Comparison of ENCODE assay signal across 9 cellular contexts in the genomic region with DNA sequence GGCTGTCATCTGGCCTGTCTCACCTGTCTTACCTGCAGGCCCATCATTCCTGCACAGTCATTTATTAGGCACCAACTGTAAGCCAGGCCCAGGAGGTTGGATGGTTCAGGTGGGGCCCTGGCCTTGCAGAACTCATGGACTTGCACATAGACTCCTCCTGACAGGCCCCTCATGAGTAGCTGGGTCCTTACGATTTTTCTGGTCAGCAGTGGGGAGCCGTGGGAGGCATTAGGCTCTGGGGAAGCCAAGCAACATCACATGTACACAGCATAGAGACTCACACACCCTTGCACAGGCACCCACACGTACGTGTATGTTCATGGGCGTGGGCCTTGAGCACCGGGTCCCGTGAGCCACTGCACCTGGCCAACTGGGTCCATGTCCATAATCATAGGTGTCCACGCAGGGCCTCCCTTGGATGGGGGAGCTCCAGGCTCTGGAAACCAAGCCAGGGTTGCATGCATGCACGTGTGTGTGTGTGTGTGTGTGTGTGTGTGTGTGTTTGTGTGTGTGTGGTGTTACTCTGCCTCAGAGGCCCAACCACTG. TPM values are rescaled to one million over a fixed set of nuclear protein-coding genes. Genes with fewer than 3 reads are reported as not detected.
DNase-seq lines count a peak whose midpoint lies in the region; ATAC-seq and TF ChIP-seq lines count a peak whose summit lies in the region.
"Had no signal": no experiment of that assay in that cellular context is flagged by ENCODE, and none has a peak within 500 bp of the region (broad histone marks: within the 10 kb centered on the region; RNA-seq: fewer than 3 reads in every experiment).

No MANE protein-coding gene starts in this region.

- no peaks in the 10 kb centered on the region for H3K9me2 ChIP-seq in Karpas-422 (replicated peaks; ENCODE audit: insufficient read depth, low read length)

- H3K4me2 ChIP-seq in Karpas-422 (ENCODE audit: low read depth, low read length, poor library complexity, severe bottlenecking), result no peak overlapping the region

- H3K27ac Mint-ChIP-seq in activated CD8-positive, alpha-beta memory T cell treated with anti-CD3 and anti-CD28 coated beads, Interleukin-2, amount 10 ng/mL, durations not matched to agents 7 days and 5 days, result peak overlapping the region; percentile 98
- H3K27ac Mint-ChIP-seq in naive thymus-derived CD4-positive, alpha-beta T cell, result peak overlapping the region; percentile 64 to 97 (median 92)

- no peak for TF ChIP-seq CTCF in esophagus muscularis mucosa (IDR thresholded peaks at IDR 0.05)

- DNase-seq in activated CD8-positive, alpha-beta memory T cell treated with anti-CD3 and anti-CD28 coated beads, Interleukin-2, amount 10 ng/mL, durations not matched to agents 7 days and 5 days, result no peak
- DNase-seq in naive thymus-derived CD4-positive, alpha-beta T cell, result peak in 1 of 9 donors; percentile 44
- no peak for DNase-seq in Karpas-422
- DNase-seq in esophagus muscularis mucosa (ENCODE audit: extremely low spot score), result no peak
- no peak for DNase-seq in Kasumi-1 (lab: John Stamatoyannopoulos, UW)

- H2AFZ ChIP-seq in Karpas-422 (ENCODE audit: low read length), result no peak overlapping the region

- ATAC-seq in GM18511 (IDR thresholded peaks at IDR 0.05; ENCODE audit: unreplicated experiment) (peak; percentile 2), HG02840 (IDR thresholded peaks at IDR 0.05; ENCODE audit: low FRiP score, unreplicated experiment) (peak; percentile 13), HG03354 (IDR thresholded peaks at IDR 0.05; ENCODE audit: poor library complexity, severe bottlenecking, unreplicated experiment) (no peak)
- ATAC-seq in activated CD8-positive, alpha-beta memory T cell treated with anti-CD3 and anti-CD28 coated beads, Interleukin-2, amount 10 ng/mL, durations not matched to agents 7 days and 5 days, result peak; percentile 14
- ATAC-seq in naive thymus-derived CD4-positive, alpha-beta T cell, result no peak

- no peaks in the 10 kb centered on the region for H3K9me3 ChIP-seq in naive thymus-derived CD4-positive, alpha-beta T cell (ENCODE audit: control insufficient read depth in 2 of 3, low read length in 3 of 3)
- no peaks in the 10 kb centered on the region for H3K9me3 ChIP-seq in Karpas-422 (ENCODE audit: low read length)
- H3K9me3 ChIP-seq in esophagus muscularis mucosa, result no peaks in the 10 kb centered on the region
- H3K9me3 ChIP-seq: vagina had no signal

- peaks cover 42 to 69% of the 10 kb centered on the region in 2 donors for H3K4me1 ChIP-seq in naive thymus-derived CD4-positive, alpha-beta T cell (ENCODE audit: control insufficient read depth in 2 of 2, insufficient read depth in 2 of 2, low read length in 2 of 2)
- peaks cover 9% of the 10 kb centered on the region for H3K4me1 ChIP-seq in Karpas-422 (ENCODE audit: low read length)
- peaks cover 25 to 36% (median 31%) of the 10 kb centered on the region in 4 donors for H3K4me1 ChIP-seq in esophagus muscularis mucosa

- TF ChIP-seq EP300 in esophagus muscularis mucosa (IDR thresholded peaks at IDR 0.05), result no peak

- H3K36me3 Mint-ChIP-seq in activated CD8-positive, alpha-beta memory T cell treated with anti-CD3 and anti-CD28 coated beads, Interleukin-2, amount 10 ng/mL, durations not matched to agents 7 days and 5 days, result peaks cover 7% of the 10 kb centered on the region
- peaks cover 0 to 9% (median 0%) of the 10 kb centered on the region in 5 donors for H3K36me3 Mint-ChIP-seq in naive thymus-derived CD4-positive, alpha-beta T cell

- H4K20me1 ChIP-seq in Karpas-422 (ENCODE audit: insufficient read depth, low read depth, low read length), result no peaks in the 10 kb centered on the region

- no peak for TF ChIP-seq POLR2A in esophagus muscularis mucosa (IDR thresholded peaks at IDR 0.05; ENCODE audit: low read depth)

- POLR2A ChIA-PET in naive thymus-derived CD4-positive, alpha-beta T cell (lab: Charles Lee), result interaction anchor here (0.8 to 11.1 kb wide), 6 partner anchors 13 to 437 kb away, joined by 3 to 410 read pairs (median 40); partner anchors contain the start of genes C3orf18, CISH, HEMK1 and MAPKAPK3

- peak overlapping the region; percentile 73 for H3K27ac ChIP-seq in naive thymus-derived CD4-positive, alpha-beta T cell (ENCODE audit: low read depth, low read length)
- H3K27ac ChIP-seq in Karpas-422 (ENCODE audit: low read length) (no peak overlapping the region), esophagus muscularis mucosa (replicated peaks in 1 of 4) (peak overlapping the region in 2 of 4 donors; percentile 24 to 49)

- H3K36me3 ChIP-seq in naive thymus-derived CD4-positive, alpha-beta T cell (ENCODE audit: control insufficient read depth in 2 of 3, insufficient read depth in 3 of 3, low read length in 3 of 3), result no peaks in the 10 kb centered on the region
- no peaks in the 10 kb centered on the region for H3K36me3 ChIP-seq in Karpas-422 (ENCODE audit: insufficient read depth, low read length)
- no peaks in the 10 kb centered on the region for H3K36me3 ChIP-seq in esophagus muscularis mucosa
- H3K36me3 ChIP-seq: vagina had no signal

- 68% methylated on average over 8 of the region's 9 CpGs for WGBS in esophagus muscularis mucosa

- intact Hi-C loops in naive thymus-derived CD4-positive, alpha-beta T cell (cut with micrococcal nuclease), result loop anchor here (1.0 kb wide), 6 partner anchors 10 to 21 kb away; partner anchors contain the start of gene CISH (in 1 of the 2)
- intact Hi-C loops in esophagus muscularis mucosa (cut with DNase I), result no loop called here

- H3K79me2 ChIP-seq in Karpas-422 (ENCODE audit: low read length), result no peaks in the 10 kb centered on the region

- no peaks in the 10 kb centered on the region for H3K27me3 Mint-ChIP-seq in activated CD8-positive, alpha-beta memory T cell treated with anti-CD3 and anti-CD28 coated beads, Interleukin-2, amount 10 ng/mL, durations not matched to agents 7 days and 5 days
- H3K27me3 Mint-ChIP-seq in naive thymus-derived CD4-positive, alpha-beta T cell, result no peaks in the 10 kb centered on the region

- CTCF ChIA-PET in activated CD8-positive, alpha-beta memory T cell treated with anti-CD3 and anti-CD28 coated beads, Interleukin-2, amount 10 ng/mL, durations not matched to agents 7 days and 5 days (lab: Charles Lee), result interaction anchor here (1.0 to 10.3 kb wide), 10 partner anchors 10 to 293 kb away, joined by 3 to 347 read pairs (median 4); partner anchors contain the start of genes C3orf18, CISH, HEMK1 and MAPKAPK3
- CTCF ChIA-PET in naive thymus-derived CD4-positive, alpha-beta T cell (lab: Charles Lee), result interaction anchor here (1.3 to 11.1 kb wide), 7 partner anchors 10 to 61 kb away, joined by 6 to 268 read pairs (median 9); partner anchors contain the start of genes C3orf18, CISH, HEMK1 and MAPKAPK3

- H3K9ac ChIP-seq in Karpas-422 (ENCODE audit: low read length), result no peak overlapping the region

- H3K4me3 Mint-ChIP-seq in activated CD8-positive, alpha-beta memory T cell treated with anti-CD3 and anti-CD28 coated beads, Interleukin-2, amount 10 ng/mL, durations not matched to agents 7 days and 5 days, result peak overlapping the region; percentile 58
- H3K4me3 Mint-ChIP-seq in naive thymus-derived CD4-positive, alpha-beta T cell, result peak overlapping the region; percentile 52 to 80 (median 72)

- H3K4me1 Mint-ChIP-seq in activated CD8-positive, alpha-beta memory T cell treated with anti-CD3 and anti-CD28 coated beads, Interleukin-2, amount 10 ng/mL, durations not matched to agents 7 days and 5 days, result peaks cover 96% of the 10 kb centered on the region
- peaks cover 57 to 93% (median 80%) of the 10 kb centered on the region in 7 donors for H3K4me1 Mint-ChIP-seq in naive thymus-derived CD4-positive, alpha-beta T cell

- H3K4me3 ChIP-seq in naive thymus-derived CD4-positive, alpha-beta T cell (ENCODE audit: low read length), result peak overlapping the region; percentile 18
- H3K4me3 ChIP-seq in Karpas-422 (ENCODE audit: low read length), result no peak overlapping the region
- no peak overlapping the region for H3K4me3 ChIP-seq in esophagus muscularis mucosa
- H3K4me3 ChIP-seq: vagina had no signal

- no peaks in the 10 kb centered on the region for H3K27me3 ChIP-seq in naive thymus-derived CD4-positive, alpha-beta T cell (ENCODE audit: control insufficient read depth in 2 of 2, insufficient read depth in 2 of 2, low read length in 2 of 2)
- H3K27me3 ChIP-seq in Karpas-422 (ENCODE audit: low read length) (no peaks in the 10 kb centered on the region), esophagus muscularis mucosa (no peaks in the 10 kb centered on the region)
- H3K27me3 ChIP-seq: vagina had no signal

- no peaks in the 10 kb centered on the region for H3K9me3 Mint-ChIP-seq in activated CD8-positive, alpha-beta memory T cell treated with anti-CD3 and anti-CD28 coated beads, Interleukin-2, amount 10 ng/mL, durations not matched to agents 7 days and 5 days (ENCODE audit: low read depth)
- no peaks in the 10 kb centered on the region for H3K9me3 Mint-ChIP-seq in naive thymus-derived CD4-positive, alpha-beta T cell

RNA-seq across cellular contexts. Expression of gene CISH, which starts 20.3 kb away (rescaled TPM):
- total RNA-seq in activated CD8-positive, alpha-beta memory T cell treated with anti-CD3 and anti-CD28 coated beads, Interleukin-2, amount 10 ng/mL, durations not matched to agents 7 days and 5 days, result 100 to 1,000 TPM; 266 to 369 TPM
- 100 to 1,000 TPM in 1 of 5 experiments, 10 to 100 TPM in 4; 10.9 to 486 (median 28.5) TPM for total RNA-seq in naive thymus-derived CD4-positive, alpha-beta T cell
- polyA plus RNA-seq in naive thymus-derived CD4-positive, alpha-beta T cell, result 100 to 1,000 TPM; 134 to 150 TPM
- not detected in 2 replicates for total RNA-seq in Karpas-422 (2014; rRNA removed; shearing (Covaris generic); ENCODE audit: low replicate concordance)
- total RNA-seq in esophagus muscularis mucosa, result 10 to 100 TPM in 1 of 4 donors, 1 to 10 TPM in 3; 1.7 to 26.7 (median 4.4) TPM

RNA-seq across cellular contexts. Expression of gene HEMK1, which starts 21.9 kb away (rescaled TPM):
- total RNA-seq in activated CD8-positive, alpha-beta memory T cell treated with anti-CD3 and anti-CD28 coated beads, Interleukin-2, amount 10 ng/mL, durations not matched to agents 7 days and 5 days, result 10 to 100 TPM; 49.9 to 61.3 TPM
- total RNA-seq in naive thymus-derived CD4-positive, alpha-beta T cell, result 10 to 100 TPM; 32.1 to 71.1 (median 66.1) TPM
- 10 to 100 TPM; 35.2 to 35.3 TPM for polyA plus RNA-seq in naive thymus-derived CD4-positive, alpha-beta T cell
- total RNA-seq in Karpas-422 (2014; rRNA removed; shearing (Covaris generic); ENCODE audit: low replicate concordance), result 10.9 and 17.0 TPM in 2 replicates
- total RNA-seq in esophagus muscularis mucosa, result 10 to 100 TPM in 1 of 4 donors, 1 to 10 TPM in 3; 4.6 to 10.6 (median 6.3) TPM

RNA-seq across cellular contexts. Expression of gene C3orf18, which starts 23.7 kb away (rescaled TPM):
- 10 to 100 TPM; 15.6 to 17.8 TPM for total RNA-seq in activated CD8-positive, alpha-beta memory T cell treated with anti-CD3 and anti-CD28 coated beads, Interleukin-2, amount 10 ng/mL, durations not matched to agents 7 days and 5 days
- total RNA-seq in naive thymus-derived CD4-positive, alpha-beta T cell, result 10 to 100 TPM; 11.1 to 67.5 (median 16.4) TPM
- 10 to 100 TPM; 12.8 to 17.4 TPM for polyA plus RNA-seq in naive thymus-derived CD4-positive, alpha-beta T cell
- 0.15 and 3.3 TPM in 2 replicates for total RNA-seq in Karpas-422 (2014; rRNA removed; shearing (Covaris generic); ENCODE audit: low replicate concordance)
- total RNA-seq in esophagus muscularis mucosa, result 10 to 100 TPM; 13.6 to 23.8 (median 18.9) TPM

RNA-seq across cellular contexts. Expression of gene MAPKAPK3, which starts 25.7 kb away (rescaled TPM):
- 100 to 1,000 TPM; 156 to 175 TPM for total RNA-seq in activated CD8-positive, alpha-beta memory T cell treated with anti-CD3 and anti-CD28 coated beads, Interleukin-2, amount 10 ng/mL, durations not matched to agents 7 days and 5 days
- total RNA-seq in naive thymus-derived CD4-positive, alpha-beta T cell, result 100 to 1,000 TPM in 1 of 5 experiments, 10 to 100 TPM in 4; 26.7 to 196 (median 37.7) TPM
- polyA plus RNA-seq in naive thymus-derived CD4-positive, alpha-beta T cell, result 10 to 100 TPM; 53.4 to 54.1 TPM
- 20.8 and 21.7 TPM in 2 replicates for total RNA-seq in Karpas-422 (2014; rRNA removed; shearing (Covaris generic); ENCODE audit: low replicate concordance)
- total RNA-seq in esophagus muscularis mucosa, result 10 to 100 TPM; 20.8 to 31.3 (median 27.2) TPM

Comparison
In these comparisons a context has a peak if more than half of its experiments do, and no peak if none do; other contexts are left out.
1. ATAC-seq: peak in GM18511 (single experiment), HG02840 (single experiment) and activated CD8-positive, alpha-beta memory T cell treated with anti-CD3 and anti-CD28 coated beads, Interleukin-2, amount 10 ng/mL, durations not matched to agents 7 days and 5 days (single experiment); none in naive thymus-derived CD4-positive, alpha-beta T cell (single experiment) and HG03354 (single experiment).